Comparison of ENCODE assay signal across 8 cellular contexts in genomic region chr1:53014791-53015507, GRCh38. TPM values are rescaled to one million over a fixed set of nuclear protein-coding genes. Genes with fewer than 3 reads are reported as not detected.
DNase-seq lines count a peak whose midpoint lies in the region; ATAC-seq, FAIRE-seq and TF ChIP-seq lines count a peak whose summit lies in the region.

No MANE protein-coding gene starts in this region.

- H3K9me1 ChIP-seq in endothelial cell of umbilical vein (replicated peaks; ENCODE audit: control insufficient read depth, extremely low read depth, insufficient read depth, low read length), result peaks cover 3% of the 10 kb centered on the region

- peak overlapping the region; percentile 88 for H3K4me3 Mint-ChIP-seq in CD4-positive, alpha-beta T cell
- H3K4me3 Mint-ChIP-seq in activated CD8-positive, alpha-beta memory T cell treated with anti-CD3 and anti-CD28 coated beads, Interleukin-2, amount 10 ng/mL, durations not matched to agents 7 days and 5 days, result peak overlapping the region; percentile 77

- H2AFZ ChIP-seq in endothelial cell of umbilical vein (ENCODE audit: low read depth, low read length), result peak overlapping the region; percentile 82

- TSS peak; percentile 53 for BruUV-seq in endothelial cell of umbilical vein (replicated peaks; lab: Mats Ljungman, UMichigan)

- peaks cover 30% of the 10 kb centered on the region for H3K36me3 Mint-ChIP-seq in CD4-positive, alpha-beta T cell (ENCODE audit: low read depth)
- peaks cover 19% of the 10 kb centered on the region for H3K36me3 Mint-ChIP-seq in activated CD8-positive, alpha-beta memory T cell treated with anti-CD3 and anti-CD28 coated beads, Interleukin-2, amount 10 ng/mL, durations not matched to agents 7 days and 5 days

- H4K20me1 ChIP-seq in endothelial cell of umbilical vein (replicated peaks; ENCODE audit: control insufficient read depth, extremely low read depth, insufficient read depth, low read length), result no peaks in the 10 kb centered on the region

- POLR2A ChIA-PET in CD4-positive, alpha-beta T cell (lab: Charles Lee), result interaction anchor here (0.6 to 2.0 kb wide), 10 partner anchors 12 to 960 kb away, joined by 3 to 11 read pairs (median 4); partner anchors contain the start of genes ECHDC2, IFT25, LRRC42 and SCP2
- POLR2A ChIA-PET in endothelial cell of umbilical vein (lab: Charles Lee), result no interaction called here

- H3K4me1 ChIP-seq in HUES48 (ENCODE audit: control insufficient read depth, insufficient read depth, low read length) (peaks cover 10% of the 10 kb centered on the region), endothelial cell of umbilical vein (ENCODE audit: control insufficient read depth, extremely low read depth, insufficient read depth, low read length) (peaks cover 7% of the 10 kb centered on the region)

- peak; percentile 87 for FAIRE-seq in endothelial cell of umbilical vein (lab: Jason Lieb, UNC)

- no peaks in the 10 kb centered on the region for H3K9me3 ChIP-seq in CD4-positive, alpha-beta T cell (ENCODE audit: control insufficient read depth, low read length)
- H3K9me3 ChIP-seq in HUES48 (ENCODE audit: control insufficient read depth, insufficient read depth, low read length) (no peaks in the 10 kb centered on the region), endothelial cell of umbilical vein (replicated peaks; ENCODE audit: control insufficient read depth, insufficient read depth, low read length) (no peaks in the 10 kb centered on the region)

- dilution Hi-C loops in endothelial cell of umbilical vein (cut with MboI; ENCODE audit: extremely low pct_ligation_motif_present, low sequenced_read_pairs), result no loop called here

- H3K9me3 Mint-ChIP-seq in CD4-positive, alpha-beta T cell, result no peaks in the 10 kb centered on the region
- H3K9me3 Mint-ChIP-seq in activated CD8-positive, alpha-beta memory T cell treated with anti-CD3 and anti-CD28 coated beads, Interleukin-2, amount 10 ng/mL, durations not matched to agents 7 days and 5 days (ENCODE audit: low read depth), result no peaks in the 10 kb centered on the region

- peaks cover 38% of the 10 kb centered on the region for H3K4me1 Mint-ChIP-seq in CD4-positive, alpha-beta T cell (ENCODE audit: low read depth)
- peaks cover 29% of the 10 kb centered on the region for H3K4me1 Mint-ChIP-seq in activated CD8-positive, alpha-beta memory T cell treated with anti-CD3 and anti-CD28 coated beads, Interleukin-2, amount 10 ng/mL, durations not matched to agents 7 days and 5 days

- H3K9ac ChIP-seq in HUES48 (ENCODE audit: low read depth, low read length), result peak overlapping the region; percentile 30
- peak overlapping the region; percentile 61 for H3K9ac ChIP-seq in endothelial cell of umbilical vein (replicated peaks; ENCODE audit: extremely low read depth, insufficient read depth, low read length)

- peak overlapping the region; percentile 41 for H3K27ac Mint-ChIP-seq in CD4-positive, alpha-beta T cell
- peak overlapping the region; percentile 70 for H3K27ac Mint-ChIP-seq in activated CD8-positive, alpha-beta memory T cell treated with anti-CD3 and anti-CD28 coated beads, Interleukin-2, amount 10 ng/mL, durations not matched to agents 7 days and 5 days

- no peaks in the 10 kb centered on the region for H3K27me3 ChIP-seq in CD4-positive, alpha-beta T cell (ENCODE audit: control insufficient read depth, insufficient read depth, low read length)
- H3K27me3 ChIP-seq in HUES48 (ENCODE audit: control insufficient read depth, insufficient read depth, low read length), result no peaks in the 10 kb centered on the region
- no peaks in the 10 kb centered on the region for H3K27me3 ChIP-seq in endothelial cell of umbilical vein (ENCODE audit: control insufficient read depth in 2 of 2, insufficient read depth in 2 of 2, low read length in 2 of 2)

- CTCF ChIA-PET in CD4-positive, alpha-beta T cell (lab: Charles Lee), result interaction anchor here (1.9 kb wide), 1 partner anchor 93 kb away, joined by 6 read pairs; the partner anchor contains the start of gene ECHDC2
- CTCF ChIA-PET in activated CD8-positive, alpha-beta memory T cell treated with anti-CD3 and anti-CD28 coated beads, Interleukin-2, amount 10 ng/mL, durations not matched to agents 7 days and 5 days (lab: Charles Lee), result interaction anchor here (1.1 to 1.5 kb wide), 3 partner anchors 93 to 329 kb away, joined by 3 to 4 read pairs (median 4); partner anchors contain the start of gene ECHDC2
- CTCF ChIA-PET in endothelial cell of umbilical vein (lab: Charles Lee), result interaction anchor here (0.6 to 2.0 kb wide), 7 partner anchors 12 to 167 kb away, joined by 3 to 8 read pairs (median 3); partner anchors contain the start of gene PODN

- ATAC-seq in CD4-positive, alpha-beta T cell (ENCODE audit: poor library complexity), result peak; percentile 100
- peak; percentile 99 for ATAC-seq in activated CD8-positive, alpha-beta memory T cell treated with anti-CD3 and anti-CD28 coated beads, Interleukin-2, amount 10 ng/mL, durations not matched to agents 7 days and 5 days

- TF ChIP-seq POLR2A in endothelial cell of umbilical vein (IDR thresholded peaks at IDR 0.05; ENCODE audit: low read depth, low read length), result peak; percentile 37

- no peak overlapping the region for H3K27ac ChIP-seq in CD4-positive, alpha-beta T cell (ENCODE audit: low read depth, low read length)
- H3K27ac ChIP-seq in HUES48 (ENCODE audit: low read depth, low read length) (peak overlapping the region; percentile 61), endothelial cell of umbilical vein (ENCODE audit: insufficient read depth, low read depth, low read length) (no peak overlapping the region)

- intact Hi-C loops in CD4-positive, alpha-beta T cell (cut with DNase I, micrococcal nuclease), result loop anchor here (2.0 to 10.0 kb wide), 7 partner anchors 90 to 1288 kb away; partner anchors contain the start of genes ECHDC2 (in 2 of the 2), CPT2 (in 1 of the 2), NRDC (in 1 of the 2) and SCP2 (in 1 of the 2)
- intact Hi-C loops in endothelial cell of umbilical vein (cut with micrococcal nuclease), result loop anchor here (2.0 kb wide), 2 partner anchors 32 to 88 kb away; partner anchors contain the start of gene SCP2

- DNase-seq in CD4-positive, alpha-beta T cell, result peak; percentile 62 to 84 (median 68)
- DNase-seq in GM20000 (ENCODE audit: low spot score) (peak; percentile 81), NOMO-1 treated with dmso at 0.1 percent for 144 hours (lab: John Stamatoyannopoulos, UW; ENCODE audit: unreplicated experiment) (peak; percentile 89), endothelial cell of umbilical vein (ENCODE audit: low read depth, low spot score) (peak; percentile 86), midbrain (lab: John Stamatoyannopoulos, UW) (peak; percentile 78)
- peak; percentile 91 for DNase-seq in activated CD8-positive, alpha-beta memory T cell treated with anti-CD3 and anti-CD28 coated beads, Interleukin-2, amount 10 ng/mL, durations not matched to agents 7 days and 5 days
- peak; percentile 41 to 54 for DNase-seq in stimulated activated CD8-positive, alpha-beta memory T cell treated with anti-CD3 and anti-CD28 coated beads, Interleukin-15, amount 100 ng/mL, for 4 hours (ENCODE audit: low read depth in 2 of 2)

- H3K27me3 Mint-ChIP-seq in CD4-positive, alpha-beta T cell, result no peaks in the 10 kb centered on the region
- no peaks in the 10 kb centered on the region for H3K27me3 Mint-ChIP-seq in activated CD8-positive, alpha-beta memory T cell treated with anti-CD3 and anti-CD28 coated beads, Interleukin-2, amount 10 ng/mL, durations not matched to agents 7 days and 5 days

- H3K79me2 ChIP-seq in endothelial cell of umbilical vein (ENCODE audit: control insufficient read depth, insufficient read depth, low read length), result peaks cover 17% of the 10 kb centered on the region

- no peaks in the 10 kb centered on the region for H3K36me3 ChIP-seq in HUES48 (ENCODE audit: control insufficient read depth, insufficient read depth, low read length)
- H3K36me3 ChIP-seq in endothelial cell of umbilical vein (ENCODE audit: control insufficient read depth in 2 of 2, extremely low read depth in 1 of 2, insufficient read depth in 2 of 2, low read length in 2 of 2), result no peaks in the 10 kb centered on the region

- H3K4me3 ChIP-seq in HUES48 (ENCODE audit: low read depth, low read length) (peak overlapping the region; percentile 77), endothelial cell of umbilical vein (replicated peaks in 1 of 3; ENCODE audit: insufficient read depth in 1 of 3, low read depth in 1 of 3, low read length in 3 of 3) (peak overlapping the region; percentile 59 to 78 (median 73))

- peak overlapping the region; percentile 89 for H3K4me2 ChIP-seq in endothelial cell of umbilical vein (ENCODE audit: insufficient read depth, low read length)

- TF ChIP-seq CTCF in CD4-positive, alpha-beta T cell (IDR thresholded peaks at IDR 0.05), result no peak
- TF ChIP-seq CTCF in GM20000 (IDR thresholded peaks at IDR 0.05; ENCODE audit: extremely low read depth, missing control alignments) (no peak), endothelial cell of umbilical vein (IDR thresholded peaks at IDR 0.05; ENCODE audit: extremely low read depth in 1 of 2, insufficient read depth in 1 of 2, low read depth in 1 of 2, low read length in 2 of 2) (no peak)

TF ChIP-seq in endothelial cell of umbilical vein, 7 proteins besides CTCF, POLR2A, EP300 and RAD21:
- TF ChIP-seq FOS (IDR thresholded peaks at IDR 0.05; ENCODE audit: borderline replicate concordance, insufficient read depth, low read length) (no peak), POLR2AphosphoS5 (IDR thresholded peaks at IDR 0.05; ENCODE audit: insufficient read depth, low read depth, low read length) (peak; percentile 64), MAX (IDR thresholded peaks at IDR 0.05; ENCODE audit: insufficient read depth, insufficient read length) (no peak), JUN (IDR thresholded peaks at IDR 0.05; ENCODE audit: borderline replicate concordance, insufficient read depth, insufficient read length, low read depth) (no peak)

RNA-seq across cellular contexts. Expression of gene PODN, which starts 47.1 kb away (rescaled TPM):
- not detected for total RNA-seq in CD4-positive, alpha-beta T cell
- total RNA-seq in activated CD8-positive, alpha-beta memory T cell treated with anti-CD3 and anti-CD28 coated beads, Interleukin-2, amount 10 ng/mL, durations not matched to agents 7 days and 5 days, result not detected
- total RNA-seq in endothelial cell of umbilical vein, result 1.5 and 2.0 TPM in 2 replicates
- polyA plus RNA-seq in endothelial cell of umbilical vein, result 1.3 and 1.4 TPM in 2 replicates
- 0.71 and 0.76 TPM in 2 replicates for polyA plus RNA-seq in endothelial cell of umbilical vein (2011; cell fraction: cytosol; rRNA removed)
- 2.8 and 3.1 TPM in 2 replicates for polyA plus RNA-seq in endothelial cell of umbilical vein (2011; cell fraction: nucleus; rRNA removed)
- 1.4 and 2.1 TPM in 2 replicates for polyA plus RNA-seq in endothelial cell of umbilical vein (2012)
- 0.28 and 0.92 TPM in 2 replicates for polyA minus RNA-seq in endothelial cell of umbilical vein
- not detected for polyA minus RNA-seq in endothelial cell of umbilical vein (2011; cell fraction: cytosol; rRNA and poly(A)+ RNA removed)
- polyA minus RNA-seq in endothelial cell of umbilical vein (2011; cell fraction: nucleus; rRNA and poly(A)+ RNA removed), result 0.77 and 0.87 TPM in 2 replicates
